Comparison of ENCODE assay signal across 8 cellular contexts in genomic region chr9:133509179-133510083, GRCh38. TPM values are rescaled to one million over a fixed set of nuclear protein-coding genes. Genes with fewer than 3 reads are reported as not detected.
DNase-seq lines count a peak whose midpoint lies in the region; ATAC-seq and TF ChIP-seq lines count a peak whose summit lies in the region.

No MANE protein-coding gene starts in this region.

- TF ChIP-seq POLR2A in body of pancreas (IDR thresholded peaks at IDR 0.05) (no peak), gastrocnemius medialis (IDR thresholded peaks at IDR 0.05) (no peak)

- peak overlapping the region; percentile 12 to 57 (median 50) for H3K27ac ChIP-seq in body of pancreas
- no peak overlapping the region for H3K27ac ChIP-seq in mucosa of rectum (ENCODE audit: low read depth in 2 of 2, low read length in 2 of 2)
- no peak overlapping the region for H3K27ac ChIP-seq in gastrocnemius medialis

- ATAC-seq in body of pancreas, result peak; percentile 50
- ATAC-seq in GM21360 (IDR thresholded peaks at IDR 0.05; ENCODE audit: unreplicated experiment), result no peak
- no peak for ATAC-seq in GM18517 (IDR thresholded peaks at IDR 0.05; ENCODE audit: unreplicated experiment)
- no peak for ATAC-seq in HG02642 (IDR thresholded peaks at IDR 0.05; ENCODE audit: poor library complexity, unreplicated experiment)
- ATAC-seq in gastrocnemius medialis, result no peak

- H3K36me3 ChIP-seq in body of pancreas (replicated peaks in 1 of 2; ENCODE audit: insufficient read depth in 1 of 2, low read depth in 2 of 2) (no peaks in the 10 kb centered on the region), mucosa of rectum (ENCODE audit: control insufficient read depth in 2 of 2, insufficient read depth in 2 of 2, low read length in 2 of 2) (no peaks in the 10 kb centered on the region), gastrocnemius medialis (no peaks in the 10 kb centered on the region)

- no peak overlapping the region for H3K9ac ChIP-seq in mucosa of rectum (ENCODE audit: low read depth in 1 of 2, low read length in 2 of 2)

- peak; percentile 57 for DNase-seq in EL
- DNase-seq in NCI-H2029 (lab: John Stamatoyannopoulos, UW), result peak; percentile 98
- DNase-seq in body of pancreas, result peak; percentile 33 to 76 (median 65)
- DNase-seq in gastrocnemius medialis, result no peak

- no peaks in the 10 kb centered on the region for H3K27me3 ChIP-seq in body of pancreas
- peaks cover 3 to 4% of the 10 kb centered on the region in 2 donors for H3K27me3 ChIP-seq in mucosa of rectum (ENCODE audit: control insufficient read depth in 2 of 2, insufficient read depth in 2 of 2, low read length in 2 of 2)
- H3K27me3 ChIP-seq in gastrocnemius medialis, result peaks cover 12 to 22% (median 13%) of the 10 kb centered on the region in 3 donors

- no peak overlapping the region for H3K4me3 ChIP-seq in body of pancreas
- peak overlapping the region; percentile 37 to 39 for H3K4me3 ChIP-seq in mucosa of rectum (ENCODE audit: low read length in 2 of 2)
- no peak overlapping the region for H3K4me3 ChIP-seq in gastrocnemius medialis

- 5 to 7% methylated on average over 20 to 26 of the region's 26 CpGs for WGBS in body of pancreas, 2 donors

- in situ Hi-C loops in gastrocnemius medialis (cut with MboI; ENCODE audit: low sequenced_read_pairs in 4 of 4), result no loop called here

- H3K9me3 ChIP-seq in body of pancreas (no peaks in the 10 kb centered on the region), mucosa of rectum (ENCODE audit: control insufficient read depth in 2 of 2, low read length in 2 of 2) (peaks cover 0 to 3% of the 10 kb centered on the region in 2 donors), gastrocnemius medialis (no peaks in the 10 kb centered on the region)

- no peak for TF ChIP-seq CTCF in body of pancreas (IDR thresholded peaks at IDR 0.05)
- no peak for TF ChIP-seq CTCF in gastrocnemius medialis (IDR thresholded peaks at IDR 0.05 in 4 of 5, conservative IDR thresholded peaks at IDR 0.05 in 1 of 5)

- H3K4me1 ChIP-seq in body of pancreas, result peaks cover 31% of the 10 kb centered on the region
- H3K4me1 ChIP-seq in mucosa of rectum (ENCODE audit: control insufficient read depth in 2 of 2, insufficient read depth in 2 of 2, low read length in 2 of 2), result peaks cover 11 to 14% of the 10 kb centered on the region in 2 donors
- no peaks in the 10 kb centered on the region for H3K4me1 ChIP-seq in gastrocnemius medialis

- intact Hi-C loops in body of pancreas (cut with DNase I), result no loop called here
- intact Hi-C loops in gastrocnemius medialis (cut with DNase I; ENCODE audit: low total_unique reads), result no loop called here

RNA-seq across cellular contexts. Expression of gene MYMK, which starts 15.3 kb away (rescaled TPM):
- total RNA-seq in body of pancreas, result not detected
- total RNA-seq in gastrocnemius medialis, result not detected

RNA-seq across cellular contexts. Expression of gene ADAMTSL2, which starts 25.1 kb away (rescaled TPM):
- total RNA-seq in body of pancreas (10 to 100 TPM in 1 of 2 donors, 1 to 10 TPM in 1; 4.2 to 21.8 TPM), gastrocnemius medialis (1 to 10 TPM in 1 of 4 donors, under 1 TPM in 3; 0.10 to 1.8 (median 0.44) TPM)

RNA-seq across cellular contexts. Expression of gene SLC2A6, which starts 30.5 kb away (rescaled TPM):
- total RNA-seq in body of pancreas, result 1 to 10 TPM; 2.6 to 3.0 TPM
- 1 to 10 TPM in 2 of 4 donors, under 1 TPM in 2; 0.41 to 2.4 (median 1.4) TPM for total RNA-seq in gastrocnemius medialis

RNA-seq across cellular contexts. Expression of gene CACFD1, which starts 49.7 kb away (rescaled TPM):
- total RNA-seq in body of pancreas (10 to 100 TPM; 19.2 to 25.4 TPM), gastrocnemius medialis (10 to 100 TPM in 2 of 4 donors, 1 to 10 TPM in 2; 7.0 to 28.3 (median 10.1) TPM)

Comparison
In these comparisons a context has a peak if more than half of its experiments do, and no peak if none do; other contexts are left out.
1. DNase-seq: peak in EL (single experiment), NCI-H2029 (single experiment) and body of pancreas (4 of 4); none in gastrocnemius medialis (0 of 2).
2. H3K27ac ChIP-seq: peak in body of pancreas (4 of 4); none in mucosa of rectum (0 of 2) and gastrocnemius medialis (0 of 4).
3. H3K4me3 ChIP-seq: peak in mucosa of rectum (2 of 2); none in body of pancreas (0 of 2) and gastrocnemius medialis (0 of 4).